ENCODE assay signal across 17 cellular contexts in the genomic region with DNA sequence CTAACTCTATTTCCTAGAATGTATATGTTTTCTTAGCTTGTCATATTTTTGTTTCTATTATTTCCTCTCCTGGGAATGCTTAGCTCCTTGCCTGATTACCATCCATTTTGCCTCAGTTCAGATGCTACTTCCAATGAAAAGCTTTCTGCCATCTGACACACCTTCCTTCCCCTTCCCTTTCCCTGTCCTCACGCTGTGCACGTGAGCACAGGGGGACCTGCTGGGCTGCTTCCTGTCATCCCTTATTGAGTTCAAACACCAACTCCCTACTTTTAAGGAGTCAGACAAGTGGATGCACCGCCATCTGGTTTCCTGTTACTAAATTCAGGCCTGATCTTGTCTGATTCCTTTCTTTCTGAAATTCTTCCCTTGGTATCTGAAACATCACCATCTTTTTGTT.
"Had no signal": no experiment of that assay in that cellular context is flagged by ENCODE, and none has a peak within 500 bp of the region (broad histone marks: within the 10 kb centered on the region; RNA-seq: fewer than 3 reads in every experiment).

No MANE protein-coding gene starts in this region.

- H3K27me3 ChIP-seq: esophagus muscularis mucosa, thyroid gland, vagina had no signal

- H3K27me3 Mint-ChIP-seq: activated T-cell treated with anti-CD3 and anti-CD28 coated beads, Interleukin-2, amount 50 U/mL, for 24 hours had no signal

- H3K27ac Mint-ChIP-seq: activated T-cell treated with anti-CD3 and anti-CD28 coated beads, Interleukin-2, amount 50 U/mL, for 24 hours; stimulated activated effector memory CD8-positive, alpha-beta T cell treated with anti-CD3 and anti-CD28 coated beads, Interleukin-12 subunit alpha, Interleukin-12 subunit beta, amount 100 ng/mL, for 72 hours had no signal

- H3K36me3 ChIP-seq: esophagus muscularis mucosa, left ventricle myocardium inferior, thyroid gland, vagina had no signal

- H3K9me3 Mint-ChIP-seq: activated T-cell treated with anti-CD3 and anti-CD28 coated beads, Interleukin-2, amount 50 U/mL, for 24 hours; stimulated activated effector memory CD8-positive, alpha-beta T cell treated with anti-CD3 and anti-CD28 coated beads, Interleukin-12 subunit alpha, Interleukin-12 subunit beta, amount 100 ng/mL, for 72 hours had no signal

- H3K4me3 ChIP-seq: esophagus muscularis mucosa, left ventricle myocardium inferior, smooth muscle cell, thyroid gland, vagina had no signal

- H3K4me3 Mint-ChIP-seq: activated T-cell treated with anti-CD3 and anti-CD28 coated beads, Interleukin-2, amount 50 U/mL, for 24 hours; stimulated activated effector memory CD8-positive, alpha-beta T cell treated with anti-CD3 and anti-CD28 coated beads, Interleukin-12 subunit alpha, Interleukin-12 subunit beta, amount 100 ng/mL, for 72 hours had no signal

- FAIRE-seq: kidney had no signal

- H3K4me2 ChIP-seq: smooth muscle cell had no signal

- H3K9me3 ChIP-seq: esophagus muscularis mucosa, left ventricle myocardium inferior, thyroid gland, vagina had no signal

- DNase-seq: activated CD4-positive, alpha-beta T cell treated with anti-CD3 and anti-CD28 coated beads, Interleukin-2, amount 50 U/mL, for 4 hours; activated CD4-positive, CD25-positive, alpha-beta regulatory T cell treated with anti-CD3 and anti-CD28 coated beads, Interleukin-2, amount 50 U/mL, for 72 hours; activated effector memory CD4-positive, alpha-beta T cell treated with anti-CD3 and anti-CD28 coated beads, Interleukin-2, amount 50 U/mL, for 16 hours; activated T-cell treated with anti-CD3 and anti-CD28 coated beads, Interleukin-2, amount 50 U/mL, for 24 hours; amniotic stem cell; dermis blood vessel endothelial cell; head of caudate nucleus; kidney; left ventricle myocardium inferior; right cardiac atrium; T-helper 2 cell; thyroid gland had no signal

- H3K27ac ChIP-seq: esophagus muscularis mucosa, left ventricle myocardium inferior, thyroid gland, vagina had no signal

- H3K36me3 Mint-ChIP-seq: brain had no signal
